ENCODE assay signal across 1 cellular context in the genomic region with DNA sequence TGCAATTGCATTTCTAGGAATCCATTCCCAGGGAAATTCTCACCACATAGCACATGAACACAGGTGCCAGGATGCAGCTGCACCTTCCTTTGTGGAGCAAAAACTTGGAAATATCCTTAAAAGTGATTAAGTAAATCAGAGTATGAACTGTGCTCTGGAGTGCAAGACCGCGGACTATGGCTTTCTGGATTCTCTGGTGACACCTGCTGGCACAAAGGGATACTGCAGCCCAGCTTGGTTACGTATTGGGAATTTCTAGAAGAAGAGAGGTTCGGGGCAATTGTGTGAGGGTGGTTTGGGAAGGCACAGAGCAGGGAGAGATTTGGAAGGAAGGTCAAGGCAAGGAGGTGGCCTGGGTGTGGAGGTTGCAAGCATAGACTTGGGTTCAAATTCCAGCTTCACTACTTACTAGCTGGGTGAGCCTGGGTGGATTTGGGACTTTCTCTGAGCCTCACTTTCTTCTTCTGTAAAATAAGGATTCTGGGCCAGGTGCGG.
A peak's percentile ranks its signal among the peaks of the same experiment; 100 is the strongest.
TF ChIP-seq lines count a peak whose summit lies in the region.

No MANE protein-coding gene starts in this region.

TF ChIP-seq in HepG2, 621 proteins besides CTCF, POLR2A, EP300 and RAD21 (continues in another document):
- TF ChIP-seq PHF5A (CRISPR knock-in tag; IDR thresholded peaks at IDR 0.05; ENCODE audit: low read depth, unreplicated experiment) (no peak), ONECUT2 (CRISPR knock-in tag; IDR thresholded peaks at IDR 0.05) (no peak), ZNF720 (CRISPR knock-in tag; IDR thresholded peaks at IDR 0.05) (no peak; the same call in 1 of the 2 replicates), AGO2 (optimal IDR thresholded peaks at IDR 0.05; ENCODE audit: low read depth, low read length) (no peak), ELF3 (CRISPR knock-in tag; IDR thresholded peaks at IDR 0.05) (no peak), ZNF12 (CRISPR knock-in tag; IDR thresholded peaks at IDR 0.05) (peak; percentile 33; the same call in 1 of the 2 replicates), CEBPG (CRISPR knock-in tag; IDR thresholded peaks at IDR 0.05) (peak; percentile 36; the same call in 1 of the 2 replicates), SAP130 (CRISPR knock-in tag; IDR thresholded peaks at IDR 0.05; ENCODE audit: low read depth) (peak; percentile 65), PCBP2 (optimal IDR thresholded peaks at IDR 0.05; ENCODE audit: low read depth, low read length, poor library complexity, severe bottlenecking) (peak; percentile 90), ZFP36L2 (CRISPR knock-in tag; IDR thresholded peaks at IDR 0.05) (no peak; the same call in 1 of the 2 replicates), HNF4A (CRISPR knock-in tag; IDR thresholded peaks at IDR 0.05) (peak; percentile 64), POLR2AphosphoS2 (IDR thresholded peaks at IDR 0.05; ENCODE audit: low read depth, low read length) (no peak), KDM5A (IDR thresholded peaks at IDR 0.05; ENCODE audit: borderline replicate concordance, low read length) (no peak), ZNF17 (CRISPR knock-in tag; IDR thresholded peaks at IDR 0.05) (no peak), MEIS1 (CRISPR knock-in tag; IDR thresholded peaks at IDR 0.05; ENCODE audit: borderline replicate concordance) (no peak), RARG (CRISPR knock-in tag; IDR thresholded peaks at IDR 0.05; ENCODE audit: low read depth) (no peak), SMARCC2 (IDR thresholded peaks at IDR 0.05) (no peak), EZH2 (conservative IDR thresholded peaks at IDR 0.05; ENCODE audit: low read depth, low read length) (no peak), ZNF564 (CRISPR knock-in tag; IDR thresholded peaks at IDR 0.05) (no peak), ZNF547 (CRISPR knock-in tag; IDR thresholded peaks at IDR 0.05) (peak; percentile 66; the same call in 1 of the 2 replicates), YEATS2 (CRISPR knock-in tag; IDR thresholded peaks at IDR 0.05; ENCODE audit: borderline replicate concordance) (peak; percentile 73; the same call in 1 of the 2 replicates), ZC3H4 (CRISPR knock-in tag; IDR thresholded peaks at IDR 0.05; ENCODE audit: borderline replicate concordance) (0 out of 2 replicates have a peak, but pooled peaks have one; percentile 11), REL (CRISPR knock-in tag; conservative IDR thresholded peaks at IDR 0.05) (no peak), TBL1XR1 (IDR thresholded peaks at IDR 0.05; ENCODE audit: borderline replicate concordance, low read length, partially characterized antibody) (no peak), THYN1 (CRISPR knock-in tag; IDR thresholded peaks at IDR 0.05; ENCODE audit: borderline replicate concordance, low read depth) (no peak), ZNF616 (CRISPR knock-in tag; IDR thresholded peaks at IDR 0.05; ENCODE audit: low read depth) (no peak), ZNF546 (CRISPR knock-in tag; conservative IDR thresholded peaks at IDR 0.05) (no peak), ZNF773 (CRISPR knock-in tag; IDR thresholded peaks at IDR 0.05; ENCODE audit: borderline replicate concordance) (no peak), RBFOX2 (IDR thresholded peaks at IDR 0.05; ENCODE audit: low read depth, low read length) (no peak), AKAP8 (CRISPR knock-in tag; IDR thresholded peaks at IDR 0.05) (no peak), ZNF724P (CRISPR knock-in tag; IDR thresholded peaks at IDR 0.05; ENCODE audit: borderline replicate concordance) (0 out of 2 replicates have a peak, but pooled peaks have one; percentile 36), SAFB2 (CRISPR knock-in tag; IDR thresholded peaks at IDR 0.05; ENCODE audit: borderline replicate concordance, low read depth) (no peak)
- TF ChIP-seq, protein P1, sequence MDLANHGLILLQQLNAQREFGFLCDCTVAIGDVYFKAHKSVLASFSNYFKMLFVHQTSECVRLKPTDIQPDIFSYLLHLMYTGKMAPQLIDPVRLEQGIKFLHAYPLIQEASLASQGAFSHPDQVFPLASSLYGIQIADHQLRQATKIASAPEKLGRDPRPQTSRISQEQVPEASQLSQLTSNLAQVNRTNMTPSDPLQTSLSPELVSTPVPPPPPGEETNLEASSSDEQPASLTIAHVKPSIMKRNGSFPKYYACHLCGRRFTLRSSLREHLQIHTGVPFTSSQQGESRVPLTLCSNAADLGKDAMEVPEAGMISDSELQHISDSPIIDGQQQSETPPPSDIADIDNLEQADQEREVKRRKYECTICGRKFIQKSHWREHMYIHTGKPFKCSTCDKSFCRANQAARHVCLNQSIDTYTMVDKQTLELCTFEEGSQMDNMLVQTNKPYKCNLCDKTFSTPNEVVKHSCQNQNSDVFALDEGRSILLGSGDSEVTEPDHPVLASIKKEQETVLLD (CRISPR knock-in tag; IDR thresholded peaks at IDR 0.05; ENCODE audit: low read depth), result no peak
- TF ChIP-seq, protein P2, sequence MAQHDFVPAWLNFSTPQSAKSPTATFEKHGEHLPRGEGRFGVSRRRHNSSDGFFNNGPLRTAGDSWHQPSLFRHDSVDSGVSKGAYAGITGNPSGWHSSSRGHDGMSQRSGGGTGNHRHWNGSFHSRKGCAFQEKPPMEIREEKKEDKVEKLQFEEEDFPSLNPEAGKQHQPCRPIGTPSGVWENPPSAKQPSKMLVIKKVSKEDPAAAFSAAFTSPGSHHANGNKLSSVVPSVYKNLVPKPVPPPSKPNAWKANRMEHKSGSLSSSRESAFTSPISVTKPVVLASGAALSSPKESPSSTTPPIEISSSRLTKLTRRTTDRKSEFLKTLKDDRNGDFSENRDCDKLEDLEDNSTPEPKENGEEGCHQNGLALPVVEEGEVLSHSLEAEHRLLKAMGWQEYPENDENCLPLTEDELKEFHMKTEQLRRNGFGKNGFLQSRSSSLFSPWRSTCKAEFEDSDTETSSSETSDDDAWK (CRISPR knock-in tag; IDR thresholded peaks at IDR 0.05), result no peak
- TF ChIP-seq, protein P3, sequence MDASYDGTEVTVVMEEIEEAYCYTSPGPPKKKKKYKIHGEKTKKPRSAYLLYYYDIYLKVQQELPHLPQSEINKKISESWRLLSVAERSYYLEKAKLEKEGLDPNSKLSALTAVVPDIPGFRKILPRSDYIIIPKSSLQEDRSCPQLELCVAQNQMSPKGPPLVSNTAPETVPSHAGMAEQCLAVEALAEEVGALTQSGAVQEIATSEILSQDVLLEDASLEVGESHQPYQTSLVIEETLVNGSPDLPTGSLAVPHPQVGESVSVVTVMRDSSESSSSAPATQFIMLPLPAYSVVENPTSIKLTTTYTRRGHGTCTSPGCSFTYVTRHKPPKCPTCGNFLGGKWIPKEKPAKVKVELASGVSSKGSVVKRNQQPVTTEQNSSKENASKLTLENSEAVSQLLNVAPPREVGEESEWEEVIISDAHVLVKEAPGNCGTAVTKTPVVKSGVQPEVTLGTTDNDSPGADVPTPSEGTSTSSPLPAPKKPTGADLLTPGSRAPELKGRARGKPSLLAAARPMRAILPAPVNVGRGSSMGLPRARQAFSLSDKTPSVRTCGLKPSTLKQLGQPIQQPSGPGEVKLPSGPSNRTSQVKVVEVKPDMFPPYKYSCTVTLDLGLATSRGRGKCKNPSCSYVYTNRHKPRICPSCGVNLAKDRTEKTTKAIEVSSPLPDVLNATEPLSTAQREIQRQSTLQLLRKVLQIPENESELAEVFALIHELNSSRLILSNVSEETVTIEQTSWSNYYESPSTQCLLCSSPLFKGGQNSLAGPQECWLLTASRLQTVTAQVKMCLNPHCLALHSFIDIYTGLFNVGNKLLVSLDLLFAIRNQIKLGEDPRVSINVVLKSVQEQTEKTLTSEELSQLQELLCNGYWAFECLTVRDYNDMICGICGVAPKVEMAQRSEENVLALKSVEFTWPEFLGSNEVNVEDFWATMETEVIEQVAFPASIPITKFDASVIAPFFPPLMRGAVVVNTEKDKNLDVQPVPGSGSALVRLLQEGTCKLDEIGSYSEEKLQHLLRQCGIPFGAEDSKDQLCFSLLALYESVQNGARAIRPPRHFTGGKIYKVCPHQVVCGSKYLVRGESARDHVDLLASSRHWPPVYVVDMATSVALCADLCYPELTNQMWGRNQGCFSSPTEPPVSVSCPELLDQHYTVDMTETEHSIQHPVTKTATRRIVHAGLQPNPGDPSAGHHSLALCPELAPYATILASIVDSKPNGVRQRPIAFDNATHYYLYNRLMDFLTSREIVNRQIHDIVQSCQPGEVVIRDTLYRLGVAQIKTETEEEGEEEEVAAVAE (CRISPR knock-in tag; IDR thresholded peaks at IDR 0.05; ENCODE audit: borderline replicate concordance), result peak; percentile 75; the same call in 1 of the 2 replicates
- TF ChIP-seq, protein P4, sequence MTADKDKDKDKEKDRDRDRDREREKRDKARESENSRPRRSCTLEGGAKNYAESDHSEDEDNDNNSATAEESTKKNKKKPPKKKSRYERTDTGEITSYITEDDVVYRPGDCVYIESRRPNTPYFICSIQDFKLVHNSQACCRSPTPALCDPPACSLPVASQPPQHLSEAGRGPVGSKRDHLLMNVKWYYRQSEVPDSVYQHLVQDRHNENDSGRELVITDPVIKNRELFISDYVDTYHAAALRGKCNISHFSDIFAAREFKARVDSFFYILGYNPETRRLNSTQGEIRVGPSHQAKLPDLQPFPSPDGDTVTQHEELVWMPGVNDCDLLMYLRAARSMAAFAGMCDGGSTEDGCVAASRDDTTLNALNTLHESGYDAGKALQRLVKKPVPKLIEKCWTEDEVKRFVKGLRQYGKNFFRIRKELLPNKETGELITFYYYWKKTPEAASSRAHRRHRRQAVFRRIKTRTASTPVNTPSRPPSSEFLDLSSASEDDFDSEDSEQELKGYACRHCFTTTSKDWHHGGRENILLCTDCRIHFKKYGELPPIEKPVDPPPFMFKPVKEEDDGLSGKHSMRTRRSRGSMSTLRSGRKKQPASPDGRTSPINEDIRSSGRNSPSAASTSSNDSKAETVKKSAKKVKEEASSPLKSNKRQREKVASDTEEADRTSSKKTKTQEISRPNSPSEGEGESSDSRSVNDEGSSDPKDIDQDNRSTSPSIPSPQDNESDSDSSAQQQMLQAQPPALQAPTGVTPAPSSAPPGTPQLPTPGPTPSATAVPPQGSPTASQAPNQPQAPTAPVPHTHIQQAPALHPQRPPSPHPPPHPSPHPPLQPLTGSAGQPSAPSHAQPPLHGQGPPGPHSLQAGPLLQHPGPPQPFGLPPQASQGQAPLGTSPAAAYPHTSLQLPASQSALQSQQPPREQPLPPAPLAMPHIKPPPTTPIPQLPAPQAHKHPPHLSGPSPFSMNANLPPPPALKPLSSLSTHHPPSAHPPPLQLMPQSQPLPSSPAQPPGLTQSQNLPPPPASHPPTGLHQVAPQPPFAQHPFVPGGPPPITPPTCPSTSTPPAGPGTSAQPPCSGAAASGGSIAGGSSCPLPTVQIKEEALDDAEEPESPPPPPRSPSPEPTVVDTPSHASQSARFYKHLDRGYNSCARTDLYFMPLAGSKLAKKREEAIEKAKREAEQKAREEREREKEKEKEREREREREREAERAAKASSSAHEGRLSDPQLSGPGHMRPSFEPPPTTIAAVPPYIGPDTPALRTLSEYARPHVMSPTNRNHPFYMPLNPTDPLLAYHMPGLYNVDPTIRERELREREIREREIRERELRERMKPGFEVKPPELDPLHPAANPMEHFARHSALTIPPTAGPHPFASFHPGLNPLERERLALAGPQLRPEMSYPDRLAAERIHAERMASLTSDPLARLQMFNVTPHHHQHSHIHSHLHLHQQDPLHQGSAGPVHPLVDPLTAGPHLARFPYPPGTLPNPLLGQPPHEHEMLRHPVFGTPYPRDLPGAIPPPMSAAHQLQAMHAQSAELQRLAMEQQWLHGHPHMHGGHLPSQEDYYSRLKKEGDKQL (CRISPR knock-in tag; IDR thresholded peaks at IDR 0.05; ENCODE audit: low read depth), result no peak
- TF ChIP-seq, protein P5, sequence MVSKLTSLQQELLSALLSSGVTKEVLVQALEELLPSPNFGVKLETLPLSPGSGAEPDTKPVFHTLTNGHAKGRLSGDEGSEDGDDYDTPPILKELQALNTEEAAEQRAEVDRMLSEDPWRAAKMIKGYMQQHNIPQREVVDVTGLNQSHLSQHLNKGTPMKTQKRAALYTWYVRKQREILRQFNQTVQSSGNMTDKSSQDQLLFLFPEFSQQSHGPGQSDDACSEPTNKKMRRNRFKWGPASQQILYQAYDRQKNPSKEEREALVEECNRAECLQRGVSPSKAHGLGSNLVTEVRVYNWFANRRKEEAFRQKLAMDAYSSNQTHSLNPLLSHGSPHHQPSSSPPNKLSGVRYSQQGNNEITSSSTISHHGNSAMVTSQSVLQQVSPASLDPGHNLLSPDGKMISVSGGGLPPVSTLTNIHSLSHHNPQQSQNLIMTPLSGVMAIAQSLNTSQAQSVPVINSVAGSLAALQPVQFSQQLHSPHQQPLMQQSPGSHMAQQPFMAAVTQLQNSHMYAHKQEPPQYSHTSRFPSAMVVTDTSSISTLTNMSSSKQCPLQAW (CRISPR knock-in tag; IDR thresholded peaks at IDR 0.05), result peak; percentile 85
- TF ChIP-seq, protein P6, sequence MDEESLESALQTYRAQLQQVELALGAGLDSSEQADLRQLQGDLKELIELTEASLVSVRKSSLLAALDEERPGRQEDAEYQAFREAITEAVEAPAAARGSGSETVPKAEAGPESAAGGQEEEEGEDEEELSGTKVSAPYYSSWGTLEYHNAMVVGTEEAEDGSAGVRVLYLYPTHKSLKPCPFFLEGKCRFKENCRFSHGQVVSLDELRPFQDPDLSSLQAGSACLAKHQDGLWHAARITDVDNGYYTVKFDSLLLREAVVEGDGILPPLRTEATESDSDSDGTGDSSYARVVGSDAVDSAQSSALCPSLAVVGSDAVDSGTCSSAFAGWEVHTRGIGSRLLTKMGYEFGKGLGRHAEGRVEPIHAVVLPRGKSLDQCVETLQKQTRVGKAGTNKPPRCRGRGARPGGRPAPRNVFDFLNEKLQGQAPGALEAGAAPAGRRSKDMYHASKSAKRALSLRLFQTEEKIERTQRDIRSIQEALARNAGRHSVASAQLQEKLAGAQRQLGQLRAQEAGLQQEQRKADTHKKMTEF (CRISPR knock-in tag; IDR thresholded peaks at IDR 0.05), result peak; percentile 73
- TF ChIP-seq, protein P7, sequence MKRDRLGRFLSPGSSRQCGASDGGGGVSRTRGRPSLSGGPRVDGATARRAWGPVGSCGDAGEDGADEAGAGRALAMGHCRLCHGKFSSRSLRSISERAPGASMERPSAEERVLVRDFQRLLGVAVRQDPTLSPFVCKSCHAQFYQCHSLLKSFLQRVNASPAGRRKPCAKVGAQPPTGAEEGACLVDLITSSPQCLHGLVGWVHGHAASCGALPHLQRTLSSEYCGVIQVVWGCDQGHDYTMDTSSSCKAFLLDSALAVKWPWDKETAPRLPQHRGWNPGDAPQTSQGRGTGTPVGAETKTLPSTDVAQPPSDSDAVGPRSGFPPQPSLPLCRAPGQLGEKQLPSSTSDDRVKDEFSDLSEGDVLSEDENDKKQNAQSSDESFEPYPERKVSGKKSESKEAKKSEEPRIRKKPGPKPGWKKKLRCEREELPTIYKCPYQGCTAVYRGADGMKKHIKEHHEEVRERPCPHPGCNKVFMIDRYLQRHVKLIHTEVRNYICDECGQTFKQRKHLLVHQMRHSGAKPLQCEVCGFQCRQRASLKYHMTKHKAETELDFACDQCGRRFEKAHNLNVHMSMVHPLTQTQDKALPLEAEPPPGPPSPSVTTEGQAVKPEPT (CRISPR knock-in tag; IDR thresholded peaks at IDR 0.05; ENCODE audit: low read depth), result no peak
- TF ChIP-seq, protein P8, sequence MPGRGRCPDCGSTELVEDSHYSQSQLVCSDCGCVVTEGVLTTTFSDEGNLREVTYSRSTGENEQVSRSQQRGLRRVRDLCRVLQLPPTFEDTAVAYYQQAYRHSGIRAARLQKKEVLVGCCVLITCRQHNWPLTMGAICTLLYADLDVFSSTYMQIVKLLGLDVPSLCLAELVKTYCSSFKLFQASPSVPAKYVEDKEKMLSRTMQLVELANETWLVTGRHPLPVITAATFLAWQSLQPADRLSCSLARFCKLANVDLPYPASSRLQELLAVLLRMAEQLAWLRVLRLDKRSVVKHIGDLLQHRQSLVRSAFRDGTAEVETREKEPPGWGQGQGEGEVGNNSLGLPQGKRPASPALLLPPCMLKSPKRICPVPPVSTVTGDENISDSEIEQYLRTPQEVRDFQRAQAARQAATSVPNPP (CRISPR knock-in tag; IDR thresholded peaks at IDR 0.05), result no peak
- TF ChIP-seq, protein P9, sequence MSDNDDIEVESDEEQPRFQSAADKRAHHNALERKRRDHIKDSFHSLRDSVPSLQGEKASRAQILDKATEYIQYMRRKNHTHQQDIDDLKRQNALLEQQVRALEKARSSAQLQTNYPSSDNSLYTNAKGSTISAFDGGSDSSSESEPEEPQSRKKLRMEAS (IDR thresholded peaks at IDR 0.05), result peak; percentile 10; the same call in 1 of the 2 replicates
